17 cellular contexts compared by ENCODE assay signal in genomic region chr11:99068832-99069231, GRCh38. TPM values are rescaled to one million over a fixed set of nuclear protein-coding genes. Genes with fewer than 3 reads are reported as not detected.
A peak's percentile ranks its signal among the peaks of the same experiment; 100 is the strongest.
DNase-seq lines count a peak whose midpoint lies in the region; ATAC-seq and TF ChIP-seq lines count a peak whose summit lies in the region.
"Had no signal": no experiment of that assay in that cellular context is flagged by ENCODE, and none has a peak within 500 bp of the region (broad histone marks: within the 10 kb centered on the region; RNA-seq: fewer than 3 reads in every experiment).

No MANE protein-coding gene starts in this region.

- intact Hi-C loops in mucosa of descending colon (cut with DNase I, micrococcal nuclease): no loop called here

- DNase-seq in SIG-M5 treated with dmso at 0.1 percent for 504 hours (lab: John Stamatoyannopoulos, UW; ENCODE audit: unreplicated experiment): peak; percentile 2
- DNase-seq in SIG-M5 (lab: John Stamatoyannopoulos, UW): no peak
- peak; percentile 33 for DNase-seq in HT1080 (ENCODE audit: low read depth)
- peak; percentile 5 for DNase-seq in SKM-1 (lab: John Stamatoyannopoulos, UW; ENCODE audit: unreplicated experiment)
- DNase-seq in renal cortical epithelial cell (ENCODE audit: low read depth): peak; percentile 5
- DNase-seq in mucosa of descending colon: no peak
- DNase-seq: anterior cingulate cortex; CD8-positive, alpha-beta memory T cell; GF-D8; kidney; MG63; midbrain; NCI-H2107; stimulated activated CD4-positive, alpha-beta T cell treated with anti-CD3 and anti-CD28 coated beads, Interleukin-4, amount 100 ng/mL, for 1 hour had no signal

- no peaks in the 10 kb centered on the region for H3K27me3 ChIP-seq in gastroesophageal sphincter
- H3K27me3 ChIP-seq: MG63 had no signal

- no peak for TF ChIP-seq EP300 in gastroesophageal sphincter (IDR thresholded peaks at IDR 0.05)

- H3K4me3 ChIP-seq in gastroesophageal sphincter (no peak overlapping the region), mucosa of descending colon (no peak overlapping the region)

- H3K36me3 ChIP-seq in gastroesophageal sphincter (no peaks in the 10 kb centered on the region), mucosa of descending colon (ENCODE audit: low read depth) (no peaks in the 10 kb centered on the region)
- H3K36me3 ChIP-seq: MG63 had no signal

- peaks cover 0 to 5% (median 0%) of the 10 kb centered on the region in 3 donors for H3K4me1 ChIP-seq in gastroesophageal sphincter
- no peaks in the 10 kb centered on the region for H3K4me1 ChIP-seq in mucosa of descending colon (ENCODE audit: low read depth)

- H3K9me3 ChIP-seq in gastroesophageal sphincter (no peaks in the 10 kb centered on the region), mucosa of descending colon (no peaks in the 10 kb centered on the region)
- H3K9me3 ChIP-seq: MG63 had no signal

- ATAC-seq in gastroesophageal sphincter (no peak), GM19035 (IDR thresholded peaks at IDR 0.05; ENCODE audit: unreplicated experiment) (no peak), mucosa of descending colon (no peak)

- H3K27ac ChIP-seq in gastroesophageal sphincter: no peak overlapping the region

- no peak for TF ChIP-seq CTCF in gastroesophageal sphincter (IDR thresholded peaks at IDR 0.05)
- TF ChIP-seq CTCF in mucosa of descending colon (IDR thresholded peaks at IDR 0.05): no peak

- TF ChIP-seq POLR2A in gastroesophageal sphincter (IDR thresholded peaks at IDR 0.05): no peak

- 94 to 100% methylated on average over 1 to 2 of the region's 2 CpGs for WGBS in gastroesophageal sphincter (ENCODE audit: low coverage in 1 of 2), 2 donors

RNA-seq across cellular contexts. Expression of gene CNTN5, which starts 48.1 kb away (rescaled TPM):
- not detected in 2 replicates for total RNA-seq in HT1080 (2014; rRNA removed; shearing (Covaris generic))
- polyA plus RNA-seq in HT1080 (2015; cell fraction: cytosol; rRNA removed): 0.02 and 0.05 TPM in 2 replicates
- not detected in 2 replicates for polyA plus RNA-seq in HT1080 (2015; cell fraction: nucleus; rRNA removed)
- total RNA-seq in renal cortical epithelial cell: under 0.01 and 0.10 TPM in 2 replicates
- under 1 TPM in 1 of 4 donors, not detected in 3; 0.16 TPM for total RNA-seq in gastroesophageal sphincter
- total RNA-seq in mucosa of descending colon: under 1 TPM in 1 of 3 donors, not detected in 2; 0.35 TPM
- total RNA-seq: CD8-positive, alpha-beta memory T cell; SK-MEL-5 had no signal
- polyA plus RNA-seq: CD8-positive, alpha-beta memory T cell had no signal

Comparison
In these comparisons a context has a peak if more than half of its experiments do, and no peak if none do; other contexts are left out.
1. DNase-seq: peak in SIG-M5 treated with dmso at 0.1 percent for 504 hours (single experiment), HT1080 (single experiment), SKM-1 (single experiment) and renal cortical epithelial cell (single experiment); none in SIG-M5 (single experiment) and mucosa of descending colon (0 of 3).